ENCODE assay signal across 11 cellular contexts in genomic region chr12:79451988-79452387, GRCh38.
DNase-seq lines count a peak whose midpoint lies in the region; ATAC-seq and FAIRE-seq lines count a peak whose summit lies in the region.
"Had no signal": no experiment of that assay in that cellular context is flagged by ENCODE, and none has a peak within 500 bp of the region (broad histone marks: within the 10 kb centered on the region; RNA-seq: fewer than 3 reads in every experiment).

No MANE protein-coding gene starts in this region.

- peak; percentile 90 for FAIRE-seq in RCC 7860 (lab: Jason Lieb, UNC)
- FAIRE-seq: D721Med had no signal

- no peak overlapping the region for H3K27ac ChIP-seq in effector memory CD4-positive, alpha-beta T cell (ENCODE audit: insufficient read depth, low read length, poor library complexity, severe bottlenecking)

- H3K9me3 ChIP-seq in effector memory CD4-positive, alpha-beta T cell (ENCODE audit: control insufficient read depth, low read length): no peaks in the 10 kb centered on the region

- H3K36me3 ChIP-seq in effector memory CD4-positive, alpha-beta T cell (ENCODE audit: control insufficient read depth, insufficient read depth, low read length): no peaks in the 10 kb centered on the region

- DNase-seq in AG08396 (ENCODE audit: low spot score) (peak; percentile 68), RCC 7860 (ENCODE audit: low spot score) (peak; percentile 88), fibroblast of gingiva (ENCODE audit: low read depth) (peak; percentile 89), occipital lobe (lab: John Stamatoyannopoulos, UW) (peak; percentile 13), NCI-H2107 (lab: John Stamatoyannopoulos, UW) (no peak), HUDEP-2 (lab: John Stamatoyannopoulos, UW; ENCODE audit: unreplicated experiment in 76 of 76) (no peak)
- no peak for DNase-seq in effector memory CD4-positive, alpha-beta T cell
- DNase-seq: NCI-H2029 treated with DMSO at 0.1 percent for 48 hours had no signal

- no peak overlapping the region for H3K4me3 ChIP-seq in effector memory CD4-positive, alpha-beta T cell (ENCODE audit: insufficient read depth, low read depth, low read length, poor library complexity, severe bottlenecking)
- H3K4me3 ChIP-seq: lung had no signal

- H3K27me3 ChIP-seq in effector memory CD4-positive, alpha-beta T cell (replicated peaks; ENCODE audit: control insufficient read depth, insufficient read depth, low read length, poor library complexity, severe bottlenecking): no peaks in the 10 kb centered on the region

- no peaks in the 10 kb centered on the region for H3K4me1 ChIP-seq in effector memory CD4-positive, alpha-beta T cell (ENCODE audit: control insufficient read depth, insufficient read depth, low read length, poor library complexity, severe bottlenecking)

- no peak for ATAC-seq in GM19324 (IDR thresholded peaks at IDR 0.05; ENCODE audit: low FRiP score, unreplicated experiment)

Comparison
In these comparisons a context has a peak if more than half of its experiments do, and no peak if none do; other contexts are left out.
1. DNase-seq: peak in AG08396 (single experiment), RCC 7860 (single experiment), fibroblast of gingiva (single experiment) and occipital lobe (single experiment); none in NCI-H2107 (single experiment), HUDEP-2 (0 of 76) and effector memory CD4-positive, alpha-beta T cell (0 of 3).